Comparison of ENCODE assay signal across 12 cellular contexts in the genomic region with DNA sequence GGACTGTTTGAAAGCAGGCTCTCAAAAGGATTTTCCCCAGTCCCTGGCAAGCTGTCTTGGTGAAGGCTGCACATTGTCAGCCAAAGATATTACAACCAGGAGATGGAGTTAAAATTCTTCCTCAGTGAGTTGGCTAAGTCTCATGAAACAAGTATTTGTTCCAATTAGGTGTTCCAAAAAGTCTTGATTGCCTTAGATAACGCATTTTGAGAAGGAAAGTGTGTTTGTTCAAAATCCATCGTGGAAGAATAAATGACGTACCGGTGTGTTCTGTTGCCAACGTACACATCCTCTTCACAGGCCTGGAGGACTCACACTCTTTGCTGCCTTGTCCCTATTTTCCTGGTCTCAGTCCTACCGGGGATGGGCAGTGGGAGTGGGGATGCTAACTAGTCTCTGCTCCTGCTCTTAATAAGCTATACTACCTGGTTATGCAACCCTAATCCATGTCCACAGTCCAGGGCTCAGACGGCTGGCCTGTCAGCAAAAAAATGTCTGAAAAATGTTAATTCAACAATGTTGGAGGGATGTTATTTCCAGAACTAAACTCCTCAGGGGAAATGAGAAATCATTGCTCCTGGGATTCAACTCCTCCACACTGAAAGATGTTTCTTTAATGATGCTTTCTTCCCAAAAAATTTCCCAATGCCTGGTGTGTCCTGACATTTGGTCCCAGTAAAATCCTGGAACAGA.
A peak's percentile ranks its signal among the peaks of the same experiment; 100 is the strongest.
DNase-seq lines count a peak whose midpoint lies in the region; ATAC-seq and TF ChIP-seq lines count a peak whose summit lies in the region.
"Had no signal": no experiment of that assay in that cellular context is flagged by ENCODE, and none has a peak within 500 bp of the region (broad histone marks: within the 10 kb centered on the region; RNA-seq: fewer than 3 reads in every experiment).

No MANE protein-coding gene starts in this region.

- no peak overlapping the region for H3K4me3 Mint-ChIP-seq in WTC11
- H3K4me3 Mint-ChIP-seq: activated CD4-positive, alpha-beta T cell treated with anti-CD3 and anti-CD28 coated beads for 36 hours; activated naive CD4-positive, alpha-beta T cell treated with anti-CD3 and anti-CD28 coated beads, Interleukin-2, amount 50 U/mL, for 24 hours had no signal

- no peaks in the 10 kb centered on the region for H3K36me3 ChIP-seq in esophagus (ENCODE audit: control insufficient read depth in 2 of 2, insufficient read depth in 2 of 2, low read length in 1 of 2)
- no peaks in the 10 kb centered on the region for H3K36me3 ChIP-seq in mesodermal cell (ENCODE audit: control insufficient read depth, insufficient read depth, low read length)
- H3K36me3 ChIP-seq in thoracic aorta = no peaks in the 10 kb centered on the region

- TF ChIP-seq CTCF in thoracic aorta (IDR thresholded peaks at IDR 0.05) = no peak
- no peak for TF ChIP-seq CTCF in WTC11 (IDR thresholded peaks at IDR 0.05)

- ATAC-seq in thoracic aorta (ENCODE audit: insufficient number of reproducible peaks, low FRiP score, low read depth) = peak; percentile 81
- no peak for ATAC-seq in WTC11
- ATAC-seq: activated CD4-positive, alpha-beta T cell treated with anti-CD3 and anti-CD28 coated beads for 36 hours had no signal

- no peak overlapping the region for H3K4me3 ChIP-seq in esophagus (ENCODE audit: low read depth in 1 of 2, low read length in 2 of 2)
- H3K4me3 ChIP-seq in mesodermal cell (ENCODE audit: extremely low read depth, insufficient read depth, low read length, poor library complexity, severe bottlenecking) = no peak overlapping the region
- H3K4me3 ChIP-seq in thoracic aorta = peak overlapping the region; percentile 44

- in situ Hi-C loops in G401 (cut with HindIII; ENCODE audit: low sequenced_read_pairs) = no loop called here

- no peaks in the 10 kb centered on the region for H3K27me3 Mint-ChIP-seq in WTC11 (ENCODE audit: low read depth)
- H3K27me3 Mint-ChIP-seq: activated CD4-positive, alpha-beta T cell treated with anti-CD3 and anti-CD28 coated beads for 36 hours; activated naive CD4-positive, alpha-beta T cell treated with anti-CD3 and anti-CD28 coated beads, Interleukin-2, amount 50 U/mL, for 24 hours had no signal

- H3K27ac ChIP-seq in esophagus (ENCODE audit: low read depth in 2 of 2, low read length in 1 of 2) (peak overlapping the region; percentile 62 to 86), mesodermal cell (ENCODE audit: low read depth, low read length, severe bottlenecking) (peak overlapping the region; percentile 32), thoracic aorta (peak overlapping the region; percentile 90 to 92)
- H3K27ac ChIP-seq: RWPE1 had no signal

- WGBS in esophagus, 2 donors = 44 to 62% methylated on average over 7 of the region's 7 CpGs
- 94% methylated on average over 2 to 5 of the region's 7 CpGs for WGBS in mesodermal cell (ENCODE audit: insufficient coverage in 2 of 2), 2 experiments

- POLR2A ChIA-PET in WTC11 (lab: Charles Lee) = no interaction called here

- H3K9me3 ChIP-seq in esophagus (ENCODE audit: control insufficient read depth in 2 of 2, insufficient read depth in 1 of 2, low read depth in 1 of 2, low read length in 1 of 2) (no peaks in the 10 kb centered on the region), mesodermal cell (ENCODE audit: control insufficient read depth, low read length) (no peaks in the 10 kb centered on the region), thoracic aorta (no peaks in the 10 kb centered on the region)

- H3K4me1 ChIP-seq in esophagus (ENCODE audit: control insufficient read depth in 2 of 2, insufficient read depth in 2 of 2, low read length in 1 of 2) (no peaks in the 10 kb centered on the region), mesodermal cell (ENCODE audit: control insufficient read depth, insufficient read depth, low read length, poor library complexity, severe bottlenecking) (peaks cover 33% of the 10 kb centered on the region), thoracic aorta (ENCODE audit: control insufficient read depth in 1 of 2, low read depth in 2 of 2) (peaks cover 54 to 70% of the 10 kb centered on the region in 2 donors)

- H3K4me1 Mint-ChIP-seq in WTC11 = peaks cover 4% of the 10 kb centered on the region; the same call in 1 of the 2 replicates
- H3K4me1 Mint-ChIP-seq: activated CD4-positive, alpha-beta T cell treated with anti-CD3 and anti-CD28 coated beads for 36 hours; activated naive CD4-positive, alpha-beta T cell treated with anti-CD3 and anti-CD28 coated beads, Interleukin-2, amount 50 U/mL, for 24 hours had no signal

- CTCF ChIA-PET in WTC11 (lab: Charles Lee) = no interaction called here

- H3K36me3 Mint-ChIP-seq in WTC11 = no peaks in the 10 kb centered on the region
- H3K36me3 Mint-ChIP-seq: activated naive CD4-positive, alpha-beta T cell treated with anti-CD3 and anti-CD28 coated beads, Interleukin-2, amount 50 U/mL, for 24 hours had no signal

- DNase-seq in thoracic aorta (ENCODE audit: low spot score) = peak; percentile 38
- DNase-seq in G401 (ENCODE audit: low spot score) = no peak
- DNase-seq in NCI-H1092 (lab: John Stamatoyannopoulos, UW) = no peak
- DNase-seq in WTC11 (ENCODE audit: low spot score) = no peak
- DNase-seq in NCI-H1417 treated with DMSO at 0.1 percent for 48 hours (lab: John Stamatoyannopoulos, UW) = no peak
- DNase-seq: activated CD4-positive, alpha-beta T cell treated with anti-CD3 and anti-CD28 coated beads for 36 hours; NCI-H1930 had no signal

- no peak overlapping the region for H3K27ac Mint-ChIP-seq in WTC11
- H3K27ac Mint-ChIP-seq: activated CD4-positive, alpha-beta T cell treated with anti-CD3 and anti-CD28 coated beads for 36 hours; activated naive CD4-positive, alpha-beta T cell treated with anti-CD3 and anti-CD28 coated beads, Interleukin-2, amount 50 U/mL, for 24 hours had no signal

- H3K27me3 ChIP-seq in esophagus (ENCODE audit: control insufficient read depth in 1 of 2, insufficient read depth in 2 of 2, low read length in 2 of 2) (no peaks in the 10 kb centered on the region), thoracic aorta (replicated peaks; ENCODE audit: insufficient read depth) (no peaks in the 10 kb centered on the region)

- no peaks in the 10 kb centered on the region for H3K9me3 Mint-ChIP-seq in WTC11
- H3K9me3 Mint-ChIP-seq: activated naive CD4-positive, alpha-beta T cell treated with anti-CD3 and anti-CD28 coated beads, Interleukin-2, amount 50 U/mL, for 24 hours had no signal

TF ChIP-seq in PFSK-1, 5 proteins besides CTCF, POLR2A, EP300 and RAD21:
- TF ChIP-seq POLR2AphosphoS5 (IDR thresholded peaks at IDR 0.05; ENCODE audit: low read depth, low read length) (peak; percentile 47; the same call in 1 of the 2 replicates), SIN3A (IDR thresholded peaks at IDR 0.05; ENCODE audit: borderline replicate concordance, insufficient read depth, low read length) (no peak)

TF ChIP-seq in WTC11, 78 proteins besides CTCF, POLR2A, EP300 and RAD21 (continues in another document):
- TF ChIP-seq, protein P1, sequence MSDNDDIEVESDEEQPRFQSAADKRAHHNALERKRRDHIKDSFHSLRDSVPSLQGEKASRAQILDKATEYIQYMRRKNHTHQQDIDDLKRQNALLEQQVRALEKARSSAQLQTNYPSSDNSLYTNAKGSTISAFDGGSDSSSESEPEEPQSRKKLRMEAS (CRISPR knock-in tag; IDR thresholded peaks at IDR 0.05) = no peak
- TF ChIP-seq GRHL2 (CRISPR knock-in tag; IDR thresholded peaks at IDR 0.05; ENCODE audit: insufficient replicate concordance, severe bottlenecking) (no peak), ZNF232 (CRISPR knock-in tag; IDR thresholded peaks at IDR 0.05) (no peak), RELA (CRISPR knock-in tag; IDR thresholded peaks at IDR 0.05; ENCODE audit: borderline replicate concordance) (no peak), TP53 (CRISPR knock-in tag; IDR thresholded peaks at IDR 0.05) (no peak), GABPB1 (CRISPR knock-in tag; IDR thresholded peaks at IDR 0.05) (no peak), NFYB (CRISPR knock-in tag; conservative IDR thresholded peaks at IDR 0.05; ENCODE audit: low read depth) (no peak), NR1H2 (CRISPR knock-in tag; IDR thresholded peaks at IDR 0.05) (no peak), JAZF1 (CRISPR knock-in tag; IDR thresholded peaks at IDR 0.05) (no peak), CBFB (CRISPR knock-in tag; IDR thresholded peaks at IDR 0.05; ENCODE audit: low read depth) (no peak), ZNF121 (CRISPR knock-in tag; IDR thresholded peaks at IDR 0.05) (no peak), IRF2 (CRISPR knock-in tag; IDR thresholded peaks at IDR 0.05; ENCODE audit: borderline replicate concordance, low read depth) (no peak), ETV6 (CRISPR knock-in tag; IDR thresholded peaks at IDR 0.05) (no peak), ZNF396 (CRISPR knock-in tag; IDR thresholded peaks at IDR 0.05; ENCODE audit: borderline replicate concordance) (no peak)
- TF ChIP-seq, protein P2, sequence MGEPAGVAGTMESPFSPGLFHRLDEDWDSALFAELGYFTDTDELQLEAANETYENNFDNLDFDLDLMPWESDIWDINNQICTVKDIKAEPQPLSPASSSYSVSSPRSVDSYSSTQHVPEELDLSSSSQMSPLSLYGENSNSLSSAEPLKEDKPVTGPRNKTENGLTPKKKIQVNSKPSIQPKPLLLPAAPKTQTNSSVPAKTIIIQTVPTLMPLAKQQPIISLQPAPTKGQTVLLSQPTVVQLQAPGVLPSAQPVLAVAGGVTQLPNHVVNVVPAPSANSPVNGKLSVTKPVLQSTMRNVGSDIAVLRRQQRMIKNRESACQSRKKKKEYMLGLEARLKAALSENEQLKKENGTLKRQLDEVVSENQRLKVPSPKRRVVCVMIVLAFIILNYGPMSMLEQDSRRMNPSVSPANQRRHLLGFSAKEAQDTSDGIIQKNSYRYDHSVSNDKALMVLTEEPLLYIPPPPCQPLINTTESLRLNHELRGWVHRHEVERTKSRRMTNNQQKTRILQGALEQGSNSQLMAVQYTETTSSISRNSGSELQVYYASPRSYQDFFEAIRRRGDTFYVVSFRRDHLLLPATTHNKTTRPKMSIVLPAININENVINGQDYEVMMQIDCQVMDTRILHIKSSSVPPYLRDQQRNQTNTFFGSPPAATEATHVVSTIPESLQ (CRISPR knock-in tag; IDR thresholded peaks at IDR 0.05) = no peak
- TF ChIP-seq, protein P3, sequence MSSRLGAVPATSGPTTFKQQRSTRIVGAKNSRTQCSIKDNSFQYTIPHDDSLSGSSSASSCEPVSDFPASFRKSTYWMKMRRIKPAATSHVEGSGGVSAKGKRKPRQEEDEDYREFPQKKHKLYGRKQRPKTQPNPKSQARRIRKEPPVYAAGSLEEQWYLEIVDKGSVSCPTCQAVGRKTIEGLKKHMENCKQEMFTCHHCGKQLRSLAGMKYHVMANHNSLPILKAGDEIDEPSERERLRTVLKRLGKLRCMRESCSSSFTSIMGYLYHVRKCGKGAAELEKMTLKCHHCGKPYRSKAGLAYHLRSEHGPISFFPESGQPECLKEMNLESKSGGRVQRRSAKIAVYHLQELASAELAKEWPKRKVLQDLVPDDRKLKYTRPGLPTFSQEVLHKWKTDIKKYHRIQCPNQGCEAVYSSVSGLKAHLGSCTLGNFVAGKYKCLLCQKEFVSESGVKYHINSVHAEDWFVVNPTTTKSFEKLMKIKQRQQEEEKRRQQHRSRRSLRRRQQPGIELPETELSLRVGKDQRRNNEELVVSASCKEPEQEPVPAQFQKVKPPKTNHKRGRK (CRISPR knock-in tag; IDR thresholded peaks at IDR 0.05; ENCODE audit: borderline replicate concordance) = no peak

Comparison
In these comparisons a context has a peak if more than half of its experiments do, and no peak if none do; other contexts are left out.
1. H3K27ac ChIP-seq: peak in every context shown above with its lines; median percentile 91 in thoracic aorta; 74 in esophagus; 32 in mesodermal cell.